16 cellular contexts compared by ENCODE assay signal in genomic region chr4:110510282-110510681, GRCh38. TPM values are rescaled to one million over a fixed set of nuclear protein-coding genes. Genes with fewer than 3 reads are reported as not detected.
"Had no signal": no experiment of that assay in that cellular context is flagged by ENCODE, and none has a peak within 500 bp of the region (broad histone marks: within the 10 kb centered on the region; RNA-seq: fewer than 3 reads in every experiment).

No MANE protein-coding gene starts in this region.

- H3K27me3 ChIP-seq: right atrium auricular region, spleen, suprapubic skin, tibial artery had no signal

- H3K36me3 ChIP-seq: right atrium auricular region, spleen, suprapubic skin, tibial artery had no signal

- ATAC-seq: WTC11 had no signal

- H3K4me1 ChIP-seq: right atrium auricular region, suprapubic skin, tibial artery had no signal

- H3K27ac ChIP-seq: right atrium auricular region, spleen, suprapubic skin, tibial artery had no signal

- H3K4me3 ChIP-seq: right atrium auricular region, spleen, suprapubic skin, tibial artery had no signal

- H3K9me3 ChIP-seq: right atrium auricular region, spleen, suprapubic skin, tibial artery had no signal

- DNase-seq: activated CD4-positive, alpha-beta memory T cell treated with anti-CD3 and anti-CD28 coated beads, Interleukin-2, amount 10 ng/mL, durations not matched to agents 7 days and 5 days; activated CD4-positive, alpha-beta T cell treated with anti-CD3 and anti-CD28 coated beads for 1 hour; activated CD4-positive, alpha-beta T cell treated with anti-CD3 and anti-CD28 coated beads, Interleukin-2, amount 10 ng/mL, durations not matched to agents 7 days and 5 days; activated CD8-positive, alpha-beta memory T cell treated with anti-CD3 and anti-CD28 coated beads, Interleukin-2, amount 50 U/mL, for 48 hours; activated gamma-delta T cell; activated naive CD4-positive, alpha-beta T cell treated with anti-CD3 and anti-CD28 coated beads, Interleukin-2, amount 10 ng/mL, durations not matched to agents 7 days and 5 days; activated T-cell treated with anti-CD3 and anti-CD28 coated beads, Interleukin-2, amount 50 U/mL, for 24 hours; left ventricle myocardium superior; spleen; tibial artery had no signal

RNA-seq across cellular contexts. Expression of gene ENPEP, which starts 34.3 kb away (rescaled TPM):
- total RNA-seq: endothelial cell of umbilical vein, lung microvascular endothelial cell, pulmonary artery endothelial cell had no signal
- polyA plus RNA-seq: endothelial cell of umbilical vein had no signal
